In the genomic region with DNA sequence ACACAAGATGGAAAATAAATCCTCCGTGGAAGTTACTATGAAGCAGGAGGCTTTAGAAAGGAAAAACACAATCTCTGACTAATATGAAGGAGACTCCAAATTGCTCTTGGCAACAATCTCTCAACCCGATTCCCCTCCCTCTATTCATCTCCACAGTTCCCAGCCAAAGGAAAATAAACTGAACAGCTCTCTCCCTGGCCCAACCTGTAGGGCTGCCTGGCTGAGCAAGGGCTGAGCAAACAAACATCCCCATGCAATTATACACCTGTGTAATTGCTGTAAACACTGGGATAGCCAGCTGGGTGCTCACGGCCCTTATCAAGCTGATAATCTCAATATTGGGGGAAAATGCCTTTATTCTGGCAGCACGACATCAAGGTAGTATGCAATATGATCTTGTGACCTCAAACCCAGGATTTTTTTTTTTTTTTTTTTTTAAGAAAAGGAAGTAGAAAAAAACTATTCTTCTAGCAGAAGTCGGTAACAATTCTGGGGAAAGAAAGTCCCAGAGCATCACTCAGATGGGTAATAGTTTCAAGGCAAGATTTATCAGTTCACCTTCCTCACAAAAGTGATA, we compare ENCODE assay signal across 10 cellular contexts.
DNase-seq lines count a peak whose midpoint lies in the region; ATAC-seq and TF ChIP-seq lines count a peak whose summit lies in the region.
"Had no signal": no experiment of that assay in that cellular context is flagged by ENCODE, and none has a peak within 500 bp of the region (broad histone marks: within the 10 kb centered on the region; RNA-seq: fewer than 3 reads in every experiment).

No MANE protein-coding gene starts in this region.

- TF ChIP-seq POLR2A in GM18505 (IDR thresholded peaks at IDR 0.05; ENCODE audit: borderline replicate concordance, extremely low read depth, insufficient read depth, insufficient read length), result no peak

- DNase-seq in NCI-H1417 treated with DMSO at 0.1 percent for 48 hours (lab: John Stamatoyannopoulos, UW) (peak; percentile 94), SHP77 (lab: John Stamatoyannopoulos, UW) (peak; percentile 65 to 68), left lobe of liver (ENCODE audit: low spot score) (no peak), HK-2 (ENCODE audit: unreplicated experiment) (no peak), MV-4-11 (lab: John Stamatoyannopoulos, UW) (no peak)
- DNase-seq: activated T-cell treated with anti-CD3 and anti-CD28 coated beads, Interleukin-2, amount 50 U/mL, for 72 hours; dermis blood vessel endothelial cell had no signal

- ATAC-seq in left lobe of liver, result peak; percentile 21
- no peak for ATAC-seq in GM19035 (IDR thresholded peaks at IDR 0.05; ENCODE audit: unreplicated experiment)
- no peak for ATAC-seq in GM18505 (IDR thresholded peaks at IDR 0.05; ENCODE audit: unreplicated experiment)

- H3K27ac ChIP-seq in C4-2B, result peak overlapping the region; percentile 61; the same call in 1 of the 2 replicates

- no peak for TF ChIP-seq CTCF in C4-2B (conservative IDR thresholded peaks at IDR 0.05)

Comparison
In these comparisons a context has a peak if more than half of its experiments do, and no peak if none do; other contexts are left out.
1. DNase-seq: peak in NCI-H1417 treated with DMSO at 0.1 percent for 48 hours (single experiment) and SHP77 (2 of 2); none in left lobe of liver (single experiment), HK-2 (single experiment) and MV-4-11 (single experiment).